Comparison of ENCODE assay signal across 1 cellular context in genomic region chr14:60723218-60724079, GRCh38.
TF ChIP-seq lines count a peak whose summit lies in the region.

No MANE protein-coding gene starts in this region.

TF ChIP-seq in HepG2, 621 proteins besides CTCF, POLR2A, EP300 and RAD21 (continued from another document and continues in another):
- no peak for TF ChIP-seq SNAPC4 (CRISPR knock-in tag; IDR thresholded peaks at IDR 0.05)
- TF ChIP-seq ATRX (CRISPR knock-in tag; IDR thresholded peaks at IDR 0.05; ENCODE audit: borderline replicate concordance), result no peak
- TF ChIP-seq TAF1 (CRISPR knock-in tag; IDR thresholded peaks at IDR 0.05), result peak; percentile 32; the same call in 1 of the 2 replicates
- TF ChIP-seq TARDBP (CRISPR knock-in tag; IDR thresholded peaks at IDR 0.05), result 0 out of 2 replicates have a peak, but pooled peaks have one; percentile 24
- TF ChIP-seq PRDM10 (CRISPR knock-in tag; IDR thresholded peaks at IDR 0.05; ENCODE audit: low read depth), result peak; percentile 28; the same call in 1 of the 2 replicates
- no peak for TF ChIP-seq TP53 (CRISPR knock-in tag; conservative IDR thresholded peaks at IDR 0.05)
- TF ChIP-seq KIAA2018 (CRISPR knock-in tag; IDR thresholded peaks at IDR 0.05; ENCODE audit: borderline replicate concordance), result no peak
- TF ChIP-seq ZNF775 (CRISPR knock-in tag; IDR thresholded peaks at IDR 0.05; ENCODE audit: borderline replicate concordance), result no peak
- TF ChIP-seq ZSCAN29 (CRISPR knock-in tag; conservative IDR thresholded peaks at IDR 0.05), result no peak
- TF ChIP-seq SETDB1 (CRISPR knock-in tag; IDR thresholded peaks at IDR 0.05; ENCODE audit: borderline replicate concordance), result no peak
- TF ChIP-seq ZNF292 (CRISPR knock-in tag; IDR thresholded peaks at IDR 0.05; ENCODE audit: borderline replicate concordance, low read depth), result no peak
- no peak for TF ChIP-seq ETS1 (CRISPR knock-in tag; IDR thresholded peaks at IDR 0.05)
- no peak for TF ChIP-seq EZH2 (conservative IDR thresholded peaks at IDR 0.05; ENCODE audit: low read depth, low read length)
- TF ChIP-seq AKAP8 (CRISPR knock-in tag; IDR thresholded peaks at IDR 0.05), result no peak; the same call in 1 of the 2 replicates
- no peak for TF ChIP-seq SKI (IDR thresholded peaks at IDR 0.05; ENCODE audit: partially characterized antibody)
- no peak for TF ChIP-seq REXO4 (CRISPR knock-in tag; IDR thresholded peaks at IDR 0.05; ENCODE audit: borderline replicate concordance)
- no peak for TF ChIP-seq RFX1 (IDR thresholded peaks at IDR 0.05)
- TF ChIP-seq MNT (IDR thresholded peaks at IDR 0.05), result no peak
- no peak for TF ChIP-seq TIGD3 (CRISPR knock-in tag; IDR thresholded peaks at IDR 0.05; ENCODE audit: borderline replicate concordance)
- TF ChIP-seq ZNF335 (CRISPR knock-in tag; IDR thresholded peaks at IDR 0.05), result 0 out of 2 replicates have a peak, but pooled peaks have one; percentile 10
- 0 out of 2 replicates have a peak, but pooled peaks have one; percentile 61 for TF ChIP-seq ZNF703 (CRISPR knock-in tag; IDR thresholded peaks at IDR 0.05; ENCODE audit: borderline replicate concordance)
- TF ChIP-seq ZFX (CRISPR knock-in tag; IDR thresholded peaks at IDR 0.05; ENCODE audit: low read depth), result no peak; the same call in none of the 2 replicates
- TF ChIP-seq ZNF850 (CRISPR knock-in tag; conservative IDR thresholded peaks at IDR 0.05), result no peak
- TF ChIP-seq ZBTB7B (CRISPR knock-in tag; IDR thresholded peaks at IDR 0.05), result peak; percentile 69
- peak; percentile 72 for TF ChIP-seq UBTF (CRISPR knock-in tag; IDR thresholded peaks at IDR 0.05)
- no peak for TF ChIP-seq SNAI1 (CRISPR knock-in tag; IDR thresholded peaks at IDR 0.05; ENCODE audit: borderline replicate concordance)
- TF ChIP-seq HMGXB4 (CRISPR knock-in tag; IDR thresholded peaks at IDR 0.05; ENCODE audit: borderline replicate concordance in 1 of 2, low read depth in 1 of 2), result peak; percentile 16 to 40; a peak in 2 of 4 replicates
